12 cellular contexts compared by ENCODE assay signal in the genomic region with DNA sequence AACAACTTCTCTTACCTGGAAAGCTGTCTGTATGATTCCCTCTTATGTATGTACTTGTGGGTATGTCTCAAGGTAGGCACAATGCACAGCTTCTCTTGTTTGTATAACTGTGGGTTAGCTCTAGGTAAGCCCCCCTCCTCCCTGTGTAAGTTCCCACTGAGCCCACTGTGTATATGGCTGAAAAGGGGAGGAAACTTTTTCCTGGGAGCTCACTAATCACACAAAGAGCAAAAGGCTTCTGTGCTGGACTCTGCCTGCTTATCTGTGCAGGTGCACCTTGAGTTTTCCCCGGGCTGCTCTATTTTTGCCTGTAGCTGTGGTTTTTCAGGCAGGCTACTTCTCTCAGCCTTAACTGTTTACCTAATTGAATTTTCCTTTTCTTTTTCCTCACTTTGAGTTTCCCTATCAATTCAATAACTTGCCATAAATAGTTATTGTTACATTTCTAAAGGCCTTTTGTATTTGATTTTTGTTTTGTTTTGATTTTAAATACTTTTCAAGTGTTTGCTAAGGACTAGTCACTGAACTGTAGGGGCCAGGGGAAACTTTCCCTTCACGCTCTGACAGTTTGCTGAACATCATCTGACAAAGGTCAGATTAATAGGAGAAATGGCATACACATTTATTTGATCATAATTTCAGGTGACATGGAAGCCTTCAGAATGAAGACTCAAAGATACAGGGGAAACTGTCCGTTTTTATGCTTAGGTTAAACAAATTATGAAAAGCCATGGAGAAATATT.
DNase-seq lines count a peak whose midpoint lies in the region; ATAC-seq, FAIRE-seq and TF ChIP-seq lines count a peak whose summit lies in the region.
"Had no signal": no experiment of that assay in that cellular context is flagged by ENCODE, and none has a peak within 500 bp of the region (broad histone marks: within the 10 kb centered on the region; RNA-seq: fewer than 3 reads in every experiment).

No MANE protein-coding gene starts in this region.

- H3K4me1 ChIP-seq in cardiac muscle cell (ENCODE audit: low read depth) (peaks cover 10% of the 10 kb centered on the region), right atrium auricular region (no peaks in the 10 kb centered on the region), K562 (replicated peaks in 1 of 2; ENCODE audit: control insufficient read depth in 2 of 2, insufficient read depth in 2 of 2, low read length in 2 of 2) (no peaks in the 10 kb centered on the region)

- H3K4me3 Mint-ChIP-seq in activated CD4-positive, alpha-beta T cell treated with anti-CD3 and anti-CD28 coated beads, Interleukin-2, amount 10 ng/mL, durations not matched to agents 7 days and 5 days: no peak overlapping the region
- H3K4me3 Mint-ChIP-seq: naive thymus-derived CD8-positive, alpha-beta T cell had no signal

- DNase-seq in cardiac muscle cell (ENCODE audit: low read depth in 1 of 2, low spot score in 1 of 2): peak in 1 of 2 donors; percentile 48
- DNase-seq in right atrium auricular region (ENCODE audit: low spot score): no peak
- peak; percentile 10 to 73 (median 21) for DNase-seq in K562 (ENCODE audit: extremely low read depth in 1 of 4, low spot score in 3 of 4)
- no peak for DNase-seq in activated CD4-positive, alpha-beta T cell treated with anti-CD3 and anti-CD28 coated beads, Interleukin-2, amount 50 U/mL, for 4 hours
- DNase-seq in NCI-H1436 (lab: John Stamatoyannopoulos, UW): no peak
- DNase-seq in activated CD4-positive, alpha-beta T cell treated with anti-CD3 and anti-CD28 coated beads, Interleukin-2, amount 10 ng/mL, durations not matched to agents 7 days and 5 days: no peak
- no peak for DNase-seq in activated T-cell treated with anti-CD3 and anti-CD28 coated beads, Interleukin-2, amount 50 U/mL, for 48 hours
- DNase-seq: naive thymus-derived CD8-positive, alpha-beta T cell; SHP77 had no signal

- ATAC-seq in HG03432 (IDR thresholded peaks at IDR 0.05; ENCODE audit: unreplicated experiment): peak; percentile 81
- ATAC-seq in K562: peak; percentile 93
- ATAC-seq: naive thymus-derived CD8-positive, alpha-beta T cell had no signal

- in situ Hi-C loops in K562 (cut with MboI): no loop called here

- no peaks in the 10 kb centered on the region for H3K36me3 ChIP-seq in cardiac muscle cell
- H3K36me3 ChIP-seq in right atrium auricular region: no peaks in the 10 kb centered on the region
- H3K36me3 ChIP-seq in K562 (ENCODE audit: control insufficient read depth, insufficient read depth, low read length): no peaks in the 10 kb centered on the region

- TF ChIP-seq POLR2A in K562 (conservative IDR thresholded peaks at IDR 0.05): no peak

- peak overlapping the region in 1 of 2 experiments; percentile 51; a peak in 2 of 4 replicates for H3K9ac ChIP-seq in K562 (ENCODE audit: insufficient read depth in 1 of 2, low read depth in 2 of 2, low read length in 2 of 2)

- peak; percentile 11 for FAIRE-seq in K562 (lab: Jason Lieb, UNC)
- FAIRE-seq: G401.6, keratinocyte had no signal

- TF ChIP-seq EP300 in K562 (IDR thresholded peaks at IDR 0.05; ENCODE audit: low read length): peak; percentile 37; the same call in 1 of the 2 replicates

- no peak overlapping the region for H3K4me3 ChIP-seq in cardiac muscle cell
- H3K4me3 ChIP-seq in right atrium auricular region: no peak overlapping the region
- H3K4me3 ChIP-seq in K562: peak overlapping the region; percentile 22; the same call in 1 of the 2 replicates

- H3K4me2 ChIP-seq in K562 (ENCODE audit: insufficient read depth, low read length): peak overlapping the region; percentile 14

- no peak overlapping the region for H2AFZ ChIP-seq in K562 (ENCODE audit: low read depth, low read length)

- no peaks in the 10 kb centered on the region for H3K27me3 Mint-ChIP-seq in activated CD4-positive, alpha-beta T cell treated with anti-CD3 and anti-CD28 coated beads, Interleukin-2, amount 10 ng/mL, durations not matched to agents 7 days and 5 days
- H3K27me3 Mint-ChIP-seq: naive thymus-derived CD8-positive, alpha-beta T cell had no signal

- H4K20me1 ChIP-seq in K562 (replicated peaks; ENCODE audit: control insufficient read depth, insufficient read depth, low read length): no peaks in the 10 kb centered on the region

- H3K79me2 ChIP-seq in K562 (ENCODE audit: control insufficient read depth, insufficient read depth, low read length): peaks cover 4% of the 10 kb centered on the region; the same call in 1 of the 3 replicates

- no TSS peak for BruUV-seq in K562 (replicated peaks; lab: Mats Ljungman, UMichigan)

- CTCF ChIA-PET in K562 (lab: Yijun Ruan, JAX; ENCODE audit: low intra/inter-chr PET ratio): no interaction called here
- CTCF ChIA-PET in activated CD4-positive, alpha-beta T cell treated with anti-CD3 and anti-CD28 coated beads, Interleukin-2, amount 10 ng/mL, durations not matched to agents 7 days and 5 days (lab: Charles Lee): no interaction called here

- 0% methylated on average over 3 of the region's 3 CpGs for WGBS in K562 (ENCODE audit: insufficient coverage, low coverage, missing lambda C conversion rate)

- no peaks in the 10 kb centered on the region for H3K36me3 Mint-ChIP-seq in activated CD4-positive, alpha-beta T cell treated with anti-CD3 and anti-CD28 coated beads, Interleukin-2, amount 10 ng/mL, durations not matched to agents 7 days and 5 days (ENCODE audit: low read depth)
- H3K36me3 Mint-ChIP-seq: naive thymus-derived CD8-positive, alpha-beta T cell had no signal

- H3K27me3 ChIP-seq in cardiac muscle cell (no peaks in the 10 kb centered on the region), right atrium auricular region (no peaks in the 10 kb centered on the region), K562 (ENCODE audit: control insufficient read depth in 2 of 2, insufficient read depth in 2 of 2, low read length in 2 of 2) (no peaks in the 10 kb centered on the region)

- no peaks in the 10 kb centered on the region for H3K4me1 Mint-ChIP-seq in activated CD4-positive, alpha-beta T cell treated with anti-CD3 and anti-CD28 coated beads, Interleukin-2, amount 10 ng/mL, durations not matched to agents 7 days and 5 days
- H3K4me1 Mint-ChIP-seq: naive thymus-derived CD8-positive, alpha-beta T cell had no signal

- H3K9me3 Mint-ChIP-seq in activated CD4-positive, alpha-beta T cell treated with anti-CD3 and anti-CD28 coated beads, Interleukin-2, amount 10 ng/mL, durations not matched to agents 7 days and 5 days: no peaks in the 10 kb centered on the region

- no peak for TF ChIP-seq RAD21 in K562 (CRISPR knock-in tag; conservative IDR thresholded peaks at IDR 0.05 in 1 of 2, IDR thresholded peaks at IDR 0.05 in 1 of 2)

- POLR2A ChIA-PET in K562 (lab: Yijun Ruan, JAX): no interaction called here
- POLR2A ChIA-PET in activated CD4-positive, alpha-beta T cell treated with anti-CD3 and anti-CD28 coated beads, Interleukin-2, amount 10 ng/mL, durations not matched to agents 7 days and 5 days (lab: Charles Lee): no interaction called here

- intact Hi-C loops in K562 (cut with micrococcal nuclease): no loop called here

- no peak overlapping the region for H3K27ac Mint-ChIP-seq in activated CD4-positive, alpha-beta T cell treated with anti-CD3 and anti-CD28 coated beads, Interleukin-2, amount 10 ng/mL, durations not matched to agents 7 days and 5 days
- H3K27ac Mint-ChIP-seq: naive thymus-derived CD8-positive, alpha-beta T cell had no signal

- no peaks in the 10 kb centered on the region for H3K9me1 ChIP-seq in K562 (ENCODE audit: control insufficient read depth, insufficient read depth, low read length)

- TF ChIP-seq CTCF in cardiac muscle cell (IDR thresholded peaks at IDR 0.05; ENCODE audit: low read depth, low read length) (no peak), right atrium auricular region (IDR thresholded peaks at IDR 0.05) (no peak), K562 (IDR thresholded peaks at IDR 0.05 in 2 of 3, conservative IDR thresholded peaks at IDR 0.05 in 1 of 3; ENCODE audit: insufficient read depth in 2 of 3, low read depth in 1 of 3, low read length in 3 of 3) (no peak)

- H3K27ac ChIP-seq in cardiac muscle cell (peak overlapping the region; percentile 73), right atrium auricular region (no peak overlapping the region), K562 (ENCODE audit: extremely low read depth, low read depth, low read length) (peak overlapping the region; percentile 74)

- H3K9me3 ChIP-seq in cardiac muscle cell (ENCODE audit: low read depth) (no peaks in the 10 kb centered on the region), right atrium auricular region (no peaks in the 10 kb centered on the region), K562 (replicated peaks; ENCODE audit: control insufficient read depth, insufficient read depth, low read depth, low read length) (no peaks in the 10 kb centered on the region)

TF ChIP-seq in K562, 482 proteins besides CTCF, POLR2A, EP300 and RAD21 (continues in another document):
- no peak for TF ChIP-seq CEBPB (tag; IDR thresholded peaks at IDR 0.05)
- no peak for TF ChIP-seq ZNF175 (CRISPR knock-in tag; IDR thresholded peaks at IDR 0.05; ENCODE audit: low read depth)
- TF ChIP-seq TAL1 (IDR thresholded peaks at IDR 0.05): peak; percentile 72
- no peak for TF ChIP-seq MYNN (IDR thresholded peaks at IDR 0.05)
- no peak for TF ChIP-seq MYNN (CRISPR knock-in tag; IDR thresholded peaks at IDR 0.05)
- no peak for TF ChIP-seq SRF (CRISPR knock-in tag; IDR thresholded peaks at IDR 0.05)
- 0 out of 2 replicates have a peak, but pooled peaks have one; percentile 29 for TF ChIP-seq GATA2 (CRISPR knock-in tag; IDR thresholded peaks at IDR 0.05)
- no peak for TF ChIP-seq BMI1 (IDR thresholded peaks at IDR 0.05; ENCODE audit: low read length)
- TF ChIP-seq BDP1 (IDR thresholded peaks at IDR 0.05; ENCODE audit: insufficient read depth, insufficient read length): no peak
- TF ChIP-seq, protein P1, sequence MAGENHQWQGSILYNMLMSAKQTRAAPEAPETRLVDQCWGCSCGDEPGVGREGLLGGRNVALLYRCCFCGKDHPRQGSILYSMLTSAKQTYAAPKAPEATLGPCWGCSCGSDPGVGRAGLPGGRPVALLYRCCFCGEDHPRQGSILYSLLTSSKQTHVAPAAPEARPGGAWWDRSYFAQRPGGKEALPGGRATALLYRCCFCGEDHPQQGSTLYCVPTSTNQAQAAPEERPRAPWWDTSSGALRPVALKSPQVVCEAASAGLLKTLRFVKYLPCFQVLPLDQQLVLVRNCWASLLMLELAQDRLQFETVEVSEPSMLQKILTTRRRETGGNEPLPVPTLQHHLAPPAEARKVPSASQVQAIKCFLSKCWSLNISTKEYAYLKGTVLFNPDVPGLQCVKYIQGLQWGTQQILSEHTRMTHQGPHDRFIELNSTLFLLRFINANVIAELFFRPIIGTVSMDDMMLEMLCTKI (IDR thresholded peaks at IDR 0.05; ENCODE audit: partially characterized antibody): no peak
- peak; percentile 22; the same call in 1 of the 2 replicates for TF ChIP-seq MTA2 (IDR thresholded peaks at IDR 0.05; ENCODE audit: low read depth)
- no peak for TF ChIP-seq ZNF57 (CRISPR knock-in tag; IDR thresholded peaks at IDR 0.05)
- no peak for TF ChIP-seq ZNF583 (CRISPR knock-in tag; IDR thresholded peaks at IDR 0.05)
- no peak for TF ChIP-seq ETS2 (tag; IDR thresholded peaks at IDR 0.05; ENCODE audit: borderline replicate concordance, poor library complexity, severe bottlenecking)

Comparison
In these comparisons a context has a peak if more than half of its experiments do, and no peak if none do; other contexts are left out.
1. H3K27ac ChIP-seq: peak in cardiac muscle cell (single experiment) and K562 (single experiment); none in right atrium auricular region (0 of 2).
2. DNase-seq: peak in K562 (4 of 4); none in right atrium auricular region (single experiment), activated CD4-positive, alpha-beta T cell treated with anti-CD3 and anti-CD28 coated beads, Interleukin-2, amount 50 U/mL, for 4 hours (0 of 2), NCI-H1436 (single experiment), activated CD4-positive, alpha-beta T cell treated with anti-CD3 and anti-CD28 coated beads, Interleukin-2, amount 10 ng/mL, durations not matched to agents 7 days and 5 days (single experiment) and activated T-cell treated with anti-CD3 and anti-CD28 coated beads, Interleukin-2, amount 50 U/mL, for 48 hours (0 of 2).